Comparison of ENCODE assay signal across 8 cellular contexts in the genomic region with DNA sequence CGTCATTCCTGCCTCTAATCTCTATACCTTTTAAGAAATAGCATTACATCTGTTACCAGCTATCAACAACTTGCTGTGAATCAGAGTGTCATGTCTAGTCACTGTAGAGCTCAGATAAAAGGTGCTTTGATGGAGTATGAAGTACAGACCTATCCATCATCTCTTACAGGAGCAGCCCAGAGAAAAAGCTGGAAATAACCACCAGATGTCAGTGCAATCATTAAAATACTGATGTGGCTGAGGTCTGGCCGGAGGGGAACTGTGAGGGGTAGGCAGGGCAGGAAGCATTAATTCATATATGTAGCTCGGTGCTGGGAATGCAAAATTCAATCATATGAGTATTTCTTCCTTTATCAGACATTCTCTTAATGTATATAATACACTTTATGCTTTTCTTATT.
DNase-seq lines count a peak whose midpoint lies in the region; ATAC-seq and TF ChIP-seq lines count a peak whose summit lies in the region.

No MANE protein-coding gene starts in this region.

- peak; percentile 41 for TF ChIP-seq CTCF in choroid plexus epithelial cell (conservative IDR thresholded peaks at IDR 0.05; ENCODE audit: low read depth, low read length)
- TF ChIP-seq CTCF in osteoblast (IDR thresholded peaks at IDR 0.05; ENCODE audit: extremely low read depth, low read depth, low read length) = peak; percentile 36

- H3K4me1 ChIP-seq in osteoblast (ENCODE audit: insufficient read depth, low read length) = no peaks in the 10 kb centered on the region

- no peaks in the 10 kb centered on the region for H4K20me1 ChIP-seq in osteoblast (ENCODE audit: insufficient read depth, low read length)

- no peak overlapping the region for H3K4me2 ChIP-seq in osteoblast (ENCODE audit: insufficient read depth, low read length)

- no peak for ATAC-seq in GM18867 (IDR thresholded peaks at IDR 0.05; ENCODE audit: unreplicated experiment)
- no peak for ATAC-seq in HG02588 (IDR thresholded peaks at IDR 0.05; ENCODE audit: unreplicated experiment)
- no peak for ATAC-seq in HG02938 (IDR thresholded peaks at IDR 0.05; ENCODE audit: unreplicated experiment)

- DNase-seq in G401 (ENCODE audit: low spot score) (peak; percentile 0), LoVo (ENCODE audit: low spot score) (peak; percentile 6), choroid plexus epithelial cell (ENCODE audit: low read depth) (peak; percentile 28), osteoblast (ENCODE audit: insufficient read length, low spot score, missing footprints) (peak; percentile 36), cerebellar cortex (ENCODE audit: low spot score) (no peak)

- in situ Hi-C loops in G401 (cut with HindIII; ENCODE audit: low sequenced_read_pairs) = no loop called here

- peaks cover 4% of the 10 kb centered on the region for H3K27me3 ChIP-seq in osteoblast (ENCODE audit: insufficient read depth, low read length)

- H3K4me3 ChIP-seq in choroid plexus epithelial cell (ENCODE audit: low read depth, low read length) = no peak overlapping the region
- no peak overlapping the region for H3K4me3 ChIP-seq in osteoblast (ENCODE audit: insufficient read depth, low read length)

- H3K27ac ChIP-seq in osteoblast (ENCODE audit: low read depth, low read length) = no peak overlapping the region

- H3K9me3 ChIP-seq in osteoblast (ENCODE audit: low read depth, low read length) = no peaks in the 10 kb centered on the region

- no peaks in the 10 kb centered on the region for H3K36me3 ChIP-seq in osteoblast (ENCODE audit: insufficient read depth, low read length)

- no peaks in the 10 kb centered on the region for H3K79me2 ChIP-seq in osteoblast (ENCODE audit: insufficient read depth, low read length)

- no peak overlapping the region for H2AFZ ChIP-seq in osteoblast (ENCODE audit: low read length)
